8 cellular contexts compared by ENCODE assay signal in the genomic region with DNA sequence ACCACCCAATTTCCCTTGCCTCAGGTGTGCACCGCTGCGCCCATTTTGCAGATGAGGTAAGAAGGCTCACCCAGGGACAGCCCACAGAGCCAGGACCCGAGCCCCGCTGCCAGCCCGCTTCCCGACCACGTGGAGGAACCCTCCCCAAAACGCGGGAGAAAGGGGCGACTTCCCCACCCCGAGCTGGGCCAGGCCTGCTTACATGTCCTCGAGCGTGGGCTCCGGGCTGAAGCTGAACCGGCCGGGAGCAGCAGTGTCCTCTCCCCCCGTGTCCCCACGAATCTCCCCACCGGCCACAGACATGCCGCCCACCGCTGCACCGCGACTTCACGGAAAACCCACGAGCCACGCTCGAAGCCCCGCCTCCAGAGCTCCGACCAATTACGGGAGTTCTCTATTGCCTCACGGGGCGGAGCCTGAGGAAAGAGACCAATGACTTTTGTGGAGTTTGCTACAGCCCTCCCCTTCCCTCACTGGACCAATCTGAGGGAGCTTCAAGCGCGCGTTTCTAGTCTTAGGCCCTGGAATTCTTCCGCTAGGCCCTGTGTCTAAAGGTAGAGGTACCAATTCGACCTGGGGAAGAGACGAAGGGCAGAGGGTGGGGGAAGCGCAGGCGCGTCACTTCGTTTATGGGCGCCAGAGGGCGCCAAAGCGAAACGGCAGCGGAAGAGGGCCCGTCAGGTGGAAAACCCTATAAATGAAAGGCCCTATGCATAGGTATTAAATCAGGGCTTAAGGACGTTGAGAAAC. TPM values are rescaled to one million over a fixed set of nuclear protein-coding genes. Genes with fewer than 3 reads are reported as not detected.
DNase-seq lines count a peak whose midpoint lies in the region; ATAC-seq, FAIRE-seq and TF ChIP-seq lines count a peak whose summit lies in the region.

Gene DCTPP1, minus strand, starts transcription at position 353 of the 750 bp plus-strand sequence. Its CDS starts 50 bp downstream, at position 303.

- peaks cover 9 to 20% of the 10 kb centered on the region in 2 donors for H3K4me1 ChIP-seq in adrenal gland (replicated peaks in 1 of 2)

- peak; percentile 61 to 86 (median 83) for TF ChIP-seq CTCF in adrenal gland (IDR thresholded peaks at IDR 0.05)

- no peaks in the 10 kb centered on the region for H3K27me3 ChIP-seq in adrenal gland

- peak; percentile 89 for DNase-seq in GM12891 (ENCODE audit: insufficient read length, low spot score)
- DNase-seq in NCI-H1436 (lab: John Stamatoyannopoulos, UW), result peak; percentile 99
- DNase-seq in T follicular helper cell (ENCODE audit: low read depth), result peak; percentile 94
- DNase-seq in adrenal gland, result peak; percentile 93 to 99 (median 98)
- peak; percentile 97 for DNase-seq in left cardiac atrium
- DNase-seq in posterior vena cava (ENCODE audit: low spot score), result peak; percentile 97
- peak; percentile 97 for DNase-seq in ureter (ENCODE audit: low spot score)

- H3K4me3 ChIP-seq in adrenal gland, result peak within 1 kb of the TSS in 3 of 4 donors; percentile 28 to 52 (median 41)

- 1 to 2% (median 1%) methylated on average over 18 to 49 of the region's 49 CpGs for WGBS in adrenal gland, 4 donors

- H3K36me3 ChIP-seq in adrenal gland (replicated peaks in 1 of 2), result no peaks in the 10 kb centered on the region

- H3K27ac ChIP-seq in adrenal gland, result peak within 1 kb of the TSS in 3 of 5 donors; percentile 44 to 74 (median 70)

- H3K9me3 ChIP-seq in adrenal gland (replicated peaks in 1 of 3), result no peaks in the 10 kb centered on the region

- ATAC-seq in HG02840 (IDR thresholded peaks at IDR 0.05; ENCODE audit: low FRiP score, unreplicated experiment), result peak; percentile 98
- ATAC-seq in left cardiac atrium, result peak; percentile 99

- TF ChIP-seq POLR2A in GM12891 (IDR thresholded peaks at IDR 0.05; ENCODE audit: low read depth, low read length) (peak; percentile 67; the same call in 1 of the 2 replicates), adrenal gland (IDR thresholded peaks at IDR 0.05) (peak in 1 of 2 donors; percentile 50)

- peak; percentile 90 for FAIRE-seq in GM12891 (lab: Jason Lieb, UNC)

- intact Hi-C loops in adrenal gland (cut with DNase I), result no loop called here
- intact Hi-C loops in left cardiac atrium (cut with DNase I), result no loop called here
- intact Hi-C loops in posterior vena cava (cut with DNase I), result no loop called here

TF ChIP-seq in GM12891, 5 proteins besides CTCF, POLR2A, EP300 and RAD21:
- TF ChIP-seq TAF1 (IDR thresholded peaks at IDR 0.05; ENCODE audit: low read depth, low read length) (peak; percentile 66; the same call in 1 of the 2 replicates), POU2F2 (IDR thresholded peaks at IDR 0.05; ENCODE audit: low read depth, low read length) (peak; percentile 85), POLR2AphosphoS5 (IDR thresholded peaks at IDR 0.05; ENCODE audit: low read depth, low read length) (peak; percentile 28; the same call in 1 of the 2 replicates), SPI1 (IDR thresholded peaks at IDR 0.05; ENCODE audit: low read depth, low read length) (peak; percentile 27; the same call in 1 of the 2 replicates), PAX5 (IDR thresholded peaks at IDR 0.05; ENCODE audit: insufficient read depth, low read length, severe bottlenecking) (no peak)

RNA-seq across cellular contexts. Expression of gene DCTPP1, which starts in this region (rescaled TPM):
- 67.5 TPM for polyA plus RNA-seq in GM12891 (2012; ENCODE audit: low read depth, missing spikeins)
- 10 to 100 TPM; 15.1 to 33.9 (median 29.5) TPM for total RNA-seq in adrenal gland
- 10 to 100 TPM; 11.7 to 15.2 (median 13.3) TPM for polyA plus RNA-seq in adrenal gland
- total RNA-seq in left cardiac atrium, result 10 to 100 TPM; 35.1 to 35.5 TPM
- 10 to 100 TPM; 15.2 to 20.1 TPM for total RNA-seq in posterior vena cava
- total RNA-seq in ureter, result 49.9 TPM

Comparison
In these comparisons a context has a peak if more than half of its experiments do, and no peak if none do; other contexts are left out.
1. Peak in every context shown above with its lines: DNase-seq, ATAC-seq, H3K4me3 ChIP-seq and H3K27ac ChIP-seq.